In the genomic region with DNA sequence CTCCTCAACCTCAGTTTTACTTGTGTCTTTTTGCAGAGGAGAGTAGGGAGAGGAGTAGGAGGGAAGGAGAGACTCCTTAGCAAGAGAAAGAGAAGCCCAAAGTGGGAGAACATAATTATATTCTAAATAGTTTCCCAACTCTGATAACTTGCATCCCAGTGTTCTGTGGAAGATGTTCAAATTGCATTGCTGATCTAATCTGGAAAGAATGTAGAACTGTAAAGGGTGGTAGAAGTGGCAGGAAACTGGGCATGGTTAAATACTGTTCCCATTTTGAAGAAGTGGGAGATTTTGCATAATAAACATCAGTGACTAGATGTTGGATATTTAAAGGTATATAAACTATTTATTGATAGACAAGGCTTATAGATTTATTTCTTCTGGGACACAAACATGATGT, we compare ENCODE assay signal across 1 cellular context.
TF ChIP-seq lines count a peak whose summit lies in the region.

No MANE protein-coding gene starts in this region.

TF ChIP-seq in WTC11, 78 proteins besides CTCF, POLR2A, EP300 and RAD21 (continued from another document):
- TF ChIP-seq, protein P1, sequence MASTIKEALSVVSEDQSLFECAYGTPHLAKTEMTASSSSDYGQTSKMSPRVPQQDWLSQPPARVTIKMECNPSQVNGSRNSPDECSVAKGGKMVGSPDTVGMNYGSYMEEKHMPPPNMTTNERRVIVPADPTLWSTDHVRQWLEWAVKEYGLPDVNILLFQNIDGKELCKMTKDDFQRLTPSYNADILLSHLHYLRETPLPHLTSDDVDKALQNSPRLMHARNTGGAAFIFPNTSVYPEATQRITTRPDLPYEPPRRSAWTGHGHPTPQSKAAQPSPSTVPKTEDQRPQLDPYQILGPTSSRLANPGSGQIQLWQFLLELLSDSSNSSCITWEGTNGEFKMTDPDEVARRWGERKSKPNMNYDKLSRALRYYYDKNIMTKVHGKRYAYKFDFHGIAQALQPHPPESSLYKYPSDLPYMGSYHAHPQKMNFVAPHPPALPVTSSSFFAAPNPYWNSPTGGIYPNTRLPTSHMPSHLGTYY (CRISPR knock-in tag; IDR thresholded peaks at IDR 0.05), result no peak
